In the genomic region with DNA sequence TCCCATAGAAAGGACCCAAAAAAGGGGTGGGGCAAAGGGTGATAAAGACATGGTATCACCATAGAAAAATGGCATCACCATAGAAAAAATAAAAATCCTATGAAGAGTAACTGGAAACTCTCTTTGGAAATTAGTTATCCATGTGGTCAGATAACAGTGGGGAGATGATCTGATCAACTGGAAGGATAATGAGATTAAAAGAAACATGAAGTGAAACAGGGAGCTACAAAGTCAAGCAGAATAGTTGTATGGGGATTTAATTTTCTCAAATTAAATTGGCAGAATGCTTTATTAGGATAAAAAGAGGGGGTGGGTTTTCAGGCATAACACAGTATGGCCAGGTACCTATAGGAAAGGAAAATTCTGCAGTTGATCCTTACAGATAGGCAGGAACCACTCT, we compare ENCODE assay signal across 19 cellular contexts.
DNase-seq lines count a peak whose midpoint lies in the region; ATAC-seq and TF ChIP-seq lines count a peak whose summit lies in the region.
"Had no signal": no experiment of that assay in that cellular context is flagged by ENCODE, and none has a peak within 500 bp of the region (broad histone marks: within the 10 kb centered on the region; RNA-seq: fewer than 3 reads in every experiment).

No MANE protein-coding gene starts in this region.

- H3F3A ChIP-seq in SK-N-SH (replicated peaks; ENCODE audit: insufficient read depth), result no peaks in the 10 kb centered on the region

- H2BK20ac ChIP-seq in IMR-90 (ENCODE audit: low read depth, low read length), result peak overlapping the region; percentile 68; the same call in 1 of the 2 replicates

- H3K27me3 ChIP-seq in IMR-90 (ENCODE audit: control insufficient read depth, insufficient read depth, low read length) (no peaks in the 10 kb centered on the region), SK-N-SH (ENCODE audit: insufficient read depth) (no peaks in the 10 kb centered on the region)
- H3K27me3 ChIP-seq: BE2C; BLaER1 treated with 17β-estradiol and CSF1 and Interleukin-3, amounts not matched to agents 10 nM and 100 nM had no signal

- POLR2A ChIA-PET in IMR-90 (lab: Charles Lee; ENCODE audit: unreplicated experiment) (no interaction called here), SK-N-SH (lab: Yijun Ruan, JAX) (no interaction called here)

- DNase-seq in IMR-90 (no peak), SK-N-SH (no peak), chondrocyte (ENCODE audit: low spot score) (no peak), endothelial cell (ENCODE audit: low spot score) (no peak), NCI-H1092 (lab: John Stamatoyannopoulos, UW) (no peak), cerebellum (ENCODE audit: low spot score) (no peak)
- DNase-seq: 8988T; ACHN; AML-193; BE2C; CD4-positive, alpha-beta T cell; CD8-positive, alpha-beta memory T cell; GF-D8; GOT3; HFFc6 had no signal

- H3K4me3 ChIP-seq in IMR-90 (ENCODE audit: insufficient read depth, low read depth, low read length) (no peak overlapping the region), SK-N-SH (ENCODE audit: low read depth in 2 of 2, low read length in 1 of 2) (no peak overlapping the region)
- H3K4me3 ChIP-seq: A549; BLaER1 treated with 17β-estradiol and CSF1 and Interleukin-3, amounts not matched to agents 10 nM and 100 nM; HAP-1 had no signal

- H4K5ac ChIP-seq in IMR-90 (ENCODE audit: low read depth, low read length), result peak overlapping the region; percentile 9; the same call in 1 of the 2 replicates

- H3K27ac Mint-ChIP-seq in chondrocyte (ENCODE audit: unreplicated experiment), result peak overlapping the region; percentile 78
- H3K27ac Mint-ChIP-seq in endothelial cell (ENCODE audit: unreplicated experiment), result no peak overlapping the region
- H3K27ac Mint-ChIP-seq: CD4-positive, alpha-beta T cell; HFFc6 had no signal

- no peaks in the 10 kb centered on the region for H4K20me1 ChIP-seq in IMR-90 (ENCODE audit: insufficient read depth, low read length)
- no peaks in the 10 kb centered on the region for H4K20me1 ChIP-seq in SK-N-SH (ENCODE audit: insufficient read depth)
- H4K20me1 ChIP-seq: BLaER1 treated with 17β-estradiol and CSF1 and Interleukin-3, amounts not matched to agents 10 nM and 100 nM had no signal

- peaks cover 36% of the 10 kb centered on the region for H3K4me1 Mint-ChIP-seq in chondrocyte (ENCODE audit: low read depth)
- H3K4me1 Mint-ChIP-seq in endothelial cell (ENCODE audit: unreplicated experiment), result peaks cover 19% of the 10 kb centered on the region
- H3K4me1 Mint-ChIP-seq: CD8-positive, alpha-beta memory T cell had no signal

- no peak overlapping the region for H3K14ac ChIP-seq in IMR-90 (replicated peaks; ENCODE audit: low read depth, low read length)

- no peaks in the 10 kb centered on the region for H3K79me1 ChIP-seq in IMR-90 (ENCODE audit: low read depth in 1 of 2, low read length in 2 of 2)

- H4K91ac ChIP-seq in IMR-90 (ENCODE audit: insufficient read depth, low read depth, low read length), result 0 out of 2 replicates have a peak overlapping the region, but pooled peaks have one; percentile 37

- TF ChIP-seq CTCF in IMR-90 (conservative IDR thresholded peaks at IDR 0.05; ENCODE audit: low read depth, low read length) (no peak), SK-N-SH (IDR thresholded peaks at IDR 0.05) (no peak), chondrocyte (IDR thresholded peaks at IDR 0.05) (no peak), endothelial cell (IDR thresholded peaks at IDR 0.05; ENCODE audit: unreplicated experiment) (no peak)

- TF ChIP-seq EP300 in SK-N-SH (IDR thresholded peaks at IDR 0.05; ENCODE audit: borderline replicate concordance in 1 of 2, low read depth in 1 of 2, low read length in 1 of 2), result no peak

- CTCF ChIA-PET in IMR-90 (lab: Yijun Ruan, JAX) (no interaction called here), SK-N-SH (lab: Yijun Ruan, JAX) (interaction anchor here (1.4 to 2.4 kb wide), 2 partner anchors 9 to 62 kb away, joined by 4 to 10 read pairs; no protein-coding TSS in a partner anchor)

- BruUV-seq in IMR-90 (replicated peaks; lab: Mats Ljungman, UMichigan), result no TSS peak

- H3K9me3 Mint-ChIP-seq in chondrocyte (ENCODE audit: low read depth), result no peaks in the 10 kb centered on the region
- no peaks in the 10 kb centered on the region for H3K9me3 Mint-ChIP-seq in endothelial cell (ENCODE audit: unreplicated experiment)
- H3K9me3 Mint-ChIP-seq: CD14-positive monocyte; CD4-positive, alpha-beta T cell; CD8-positive, alpha-beta memory T cell; HFFc6 had no signal

- H3K9ac ChIP-seq in IMR-90 (ENCODE audit: low read depth, low read length), result no peak overlapping the region
- no peak overlapping the region for H3K9ac ChIP-seq in SK-N-SH
- H3K9ac ChIP-seq: BLaER1 treated with 17β-estradiol and CSF1 and Interleukin-3, amounts not matched to agents 10 nM and 100 nM had no signal

- no peak overlapping the region for H4K8ac ChIP-seq in IMR-90 (ENCODE audit: low read depth in 2 of 2, low read length in 2 of 2)

- peak overlapping the region; percentile 55; the same call in 1 of the 2 replicates for H3K18ac ChIP-seq in IMR-90 (ENCODE audit: low read depth, low read length)

- H3K23ac ChIP-seq in IMR-90 (ENCODE audit: low read depth, low read length), result no peak overlapping the region

- H3K56ac ChIP-seq in IMR-90 (ENCODE audit: extremely low read depth, insufficient read depth, low read length), result no peak overlapping the region

- H3K36me3 ChIP-seq in IMR-90 (ENCODE audit: control insufficient read depth, insufficient read depth, low read length) (peaks cover 6% of the 10 kb centered on the region), SK-N-SH (replicated peaks in 1 of 2; ENCODE audit: control insufficient read depth in 1 of 2, insufficient read depth in 2 of 2, low read length in 1 of 2) (peaks cover 0 to 46% of the 10 kb centered on the region in 2 experiments)
- H3K36me3 ChIP-seq: HAP-1 had no signal

- no peak for TF ChIP-seq RAD21 in IMR-90 (IDR thresholded peaks at IDR 0.05; ENCODE audit: low read length)
- TF ChIP-seq RAD21 in SK-N-SH (IDR thresholded peaks at IDR 0.05; ENCODE audit: low read length), result no peak

- dilution Hi-C loops in IMR-90 (cut with HindIII; ENCODE audit: low sequenced_read_pairs, unreplicated experiment), result no loop called here

- H2AK9ac ChIP-seq in IMR-90 (replicated peaks; ENCODE audit: low read depth, low read length, poor library complexity), result no peak overlapping the region

- H3K4me3 Mint-ChIP-seq in chondrocyte (ENCODE audit: unreplicated experiment) (no peak overlapping the region), endothelial cell (ENCODE audit: unreplicated experiment) (no peak overlapping the region)
- H3K4me3 Mint-ChIP-seq: CD14-positive monocyte; CD4-positive, alpha-beta T cell; CD8-positive, alpha-beta memory T cell; HFFc6 had no signal

- H2BK5ac ChIP-seq in IMR-90 (ENCODE audit: low read depth, low read length, poor library complexity, severe bottlenecking), result peak overlapping the region; percentile 29

- H3K9me3 ChIP-seq in IMR-90 (ENCODE audit: control insufficient read depth, insufficient read depth, low read length), result no peaks in the 10 kb centered on the region
- no peaks in the 10 kb centered on the region for H3K9me3 ChIP-seq in SK-N-SH
- H3K9me3 ChIP-seq: A549; BE2C; BLaER1 treated with 17β-estradiol and CSF1 and Interleukin-3, amounts not matched to agents 10 nM and 100 nM; HAP-1 had no signal

- H3K4ac ChIP-seq in IMR-90 (ENCODE audit: low read depth, low read length), result 0 out of 2 replicates have a peak overlapping the region, but pooled peaks have one; percentile 36

- no peak overlapping the region for H3K4me2 ChIP-seq in IMR-90 (ENCODE audit: low read depth, low read length)
- no peak overlapping the region for H3K4me2 ChIP-seq in SK-N-SH
- H3K4me2 ChIP-seq: A549; BLaER1 treated with 17β-estradiol and CSF1 and Interleukin-3, amounts not matched to agents 10 nM and 100 nM had no signal

- no peaks in the 10 kb centered on the region for H3K79me2 ChIP-seq in SK-N-SH (ENCODE audit: insufficient read depth)

- ATAC-seq in IMR-90 (ENCODE audit: low read depth), result no peak
- ATAC-seq: A549 had no signal

- intact Hi-C loops in IMR-90 (cut with micrococcal nuclease), result loop anchor here (2.0 to 5.0 kb wide), 4 partner anchors 74 to 503 kb away; no protein-coding TSS in a partner anchor

- H3K27me3 Mint-ChIP-seq in chondrocyte (ENCODE audit: low read depth), result no peaks in the 10 kb centered on the region
- H3K27me3 Mint-ChIP-seq in endothelial cell (ENCODE audit: unreplicated experiment), result peaks cover 4% of the 10 kb centered on the region
- H3K27me3 Mint-ChIP-seq: CD4-positive, alpha-beta T cell; CD8-positive, alpha-beta memory T cell had no signal

- peak overlapping the region; percentile 1; the same call in 1 of the 2 replicates for H3K27ac ChIP-seq in IMR-90 (ENCODE audit: insufficient read depth, low read length)
- H3K27ac ChIP-seq in SK-N-SH (ENCODE audit: low read depth in 2 of 2, low read length in 1 of 2), result peak overlapping the region in 1 of 2 experiments; percentile 16; a peak in 1 of 4 replicates
- H3K27ac ChIP-seq: A549; BLaER1 treated with 17β-estradiol and CSF1 and Interleukin-3, amounts not matched to agents 10 nM and 100 nM had no signal

- H2AK5ac ChIP-seq in IMR-90 (ENCODE audit: low read depth, low read length), result no peak overlapping the region

- TF ChIP-seq POLR2A in IMR-90 (IDR thresholded peaks at IDR 0.05; ENCODE audit: low read depth, low read length), result no peak

- H2BK120ac ChIP-seq in IMR-90 (ENCODE audit: low read depth, low read length), result no peak overlapping the region

- H3K9me2 ChIP-seq in SK-N-SH, result no peaks in the 10 kb centered on the region

- in situ Hi-C loops in IMR-90 (cut with MboI; ENCODE audit: low sequenced_read_pairs), result loop anchor here (5.0 kb wide), 1 partner anchor 171 kb away; no protein-coding TSS in a partner anchor

- no peaks in the 10 kb centered on the region; the same call in 1 of the 2 replicates for H3K9me1 ChIP-seq in IMR-90 (ENCODE audit: insufficient read depth, low read length)

- peak overlapping the region; percentile 27; the same call in 1 of the 3 replicates for H2BK15ac ChIP-seq in IMR-90 (ENCODE audit: low read depth, low read length)

- H2AFZ ChIP-seq in IMR-90 (replicated peaks; ENCODE audit: low read length, poor library complexity), result no peak overlapping the region
- no peak overlapping the region for H2AFZ ChIP-seq in SK-N-SH (ENCODE audit: low read depth)

- peaks cover 2% of the 10 kb centered on the region; the same call in 1 of the 2 replicates for H3K4me1 ChIP-seq in IMR-90 (ENCODE audit: control insufficient read depth, insufficient read depth, low read length)
- peaks cover 0 to 4% of the 10 kb centered on the region in 2 experiments; a peak in 2 of 4 replicates for H3K4me1 ChIP-seq in SK-N-SH (ENCODE audit: control insufficient read depth in 1 of 2, insufficient read depth in 2 of 2, low read depth in 1 of 2, low read length in 1 of 2)
- H3K4me1 ChIP-seq: A549; BE2C; BLaER1 treated with 17β-estradiol and CSF1 and Interleukin-3, amounts not matched to agents 10 nM and 100 nM; HAP-1 had no signal

- H3K36me3 Mint-ChIP-seq in chondrocyte (ENCODE audit: low read depth) (peaks cover 25% of the 10 kb centered on the region), endothelial cell (ENCODE audit: low read depth, unreplicated experiment) (peaks cover 20% of the 10 kb centered on the region)

TF ChIP-seq in IMR-90, 13 proteins besides CTCF, POLR2A, EP300 and RAD21:
- no peak for TF ChIP-seq MXI1 (IDR thresholded peaks at IDR 0.05; ENCODE audit: borderline replicate concordance, low read depth, low read length)
TF ChIP-seq in IMR-90: peak in this region for 0.

TF ChIP-seq in SK-N-SH, 30 proteins besides CTCF, POLR2A, EP300 and RAD21 (continues in another document):
- TF ChIP-seq GATA2 (CRISPR knock-in tag; IDR thresholded peaks at IDR 0.05), result peak; percentile 31; the same call in 1 of the 2 replicates
